Comparison of ENCODE assay signal across 16 cellular contexts in genomic region chr7:22943997-22944396, GRCh38.
DNase-seq lines count a peak whose midpoint lies in the region; ATAC-seq and TF ChIP-seq lines count a peak whose summit lies in the region.
"Had no signal": no experiment of that assay in that cellular context is flagged by ENCODE, and none has a peak within 500 bp of the region (broad histone marks: within the 10 kb centered on the region; RNA-seq: fewer than 3 reads in every experiment).

No MANE protein-coding gene starts in this region.

- TF ChIP-seq CTCF in AG10803 (conservative IDR thresholded peaks at IDR 0.05; ENCODE audit: low read length) = no peak; the same call in 1 of the 2 replicates
- TF ChIP-seq CTCF in fibroblast of pulmonary artery (IDR thresholded peaks at IDR 0.05; ENCODE audit: low read length, missing control alignments) = no peak
- TF ChIP-seq CTCF in omental fat pad (IDR thresholded peaks at IDR 0.05) = no peak

- peak; percentile 76 for DNase-seq in AG10803 (ENCODE audit: low read depth)
- DNase-seq in fibroblast of pulmonary artery (ENCODE audit: low read depth) = peak; percentile 49
- DNase-seq in omental fat pad (ENCODE audit: low spot score) = no peak
- no peak for DNase-seq in NCI-H2196 (lab: John Stamatoyannopoulos, UW; ENCODE audit: unreplicated experiment)
- no peak for DNase-seq in NCI-H2107 treated with DMSO at 0.1 percent for 48 hours (lab: John Stamatoyannopoulos, UW; ENCODE audit: unreplicated experiment)
- DNase-seq in T-helper 1 cell = no peak
- DNase-seq: activated effector memory CD4-positive, alpha-beta T cell treated with Interleukin-2 at 50 U/mL for 16 hours; H7; NCI-H510A treated with DMSO at 0.1 percent for 48 hours; stimulated activated CD4-positive, alpha-beta T cell treated with anti-CD3 and anti-CD28 coated beads, Interleukin-4, amount 100 ng/mL, for 1 hour had no signal

- H3K4me3 ChIP-seq in AG10803 (ENCODE audit: low read length) (no peak overlapping the region), fibroblast of pulmonary artery (replicated peaks; ENCODE audit: low read depth, low read length) (no peak overlapping the region)
- H3K4me3 ChIP-seq: BLaER1 treated with 17β-estradiol and CSF1 and Interleukin-3, amounts not matched to agents 10 nM and 100 nM; breast epithelium had no signal

- ATAC-seq in omental fat pad (ENCODE audit: low FRiP score) (peak; percentile 96), HG02642 (IDR thresholded peaks at IDR 0.05; ENCODE audit: poor library complexity, unreplicated experiment) (no peak)
- ATAC-seq: Panc1; stimulated activated memory B cell treated with anti-CD40 and anti-IgM and Interleukin-4, amounts not matched to agents 10 μg/mL and 1 μg/mL and 100 μg/mL, for 72 hours had no signal

TF ChIP-seq in PFSK-1, 5 proteins besides CTCF, POLR2A, EP300 and RAD21:
- TF ChIP-seq POLR2AphosphoS5 (IDR thresholded peaks at IDR 0.05; ENCODE audit: low read depth, low read length) (no peak), SIN3A (IDR thresholded peaks at IDR 0.05; ENCODE audit: borderline replicate concordance, insufficient read depth, low read length) (no peak), REST (IDR thresholded peaks at IDR 0.05; ENCODE audit: insufficient read depth in 1 of 2, low read depth in 2 of 2, low read length in 2 of 2) (peak; percentile 83 to 86)
TF ChIP-seq in PFSK-1: peak in this region for 1.

Comparison
In these comparisons a context has a peak if more than half of its experiments do, and no peak if none do; other contexts are left out.
1. DNase-seq: peak in AG10803 (single experiment) and fibroblast of pulmonary artery (single experiment); none in omental fat pad (single experiment), NCI-H2196 (single experiment), NCI-H2107 treated with DMSO at 0.1 percent for 48 hours (single experiment) and T-helper 1 cell (0 of 5).